Comparison of ENCODE assay signal across 26 cellular contexts in genomic region chr19:47197141-47197540, GRCh38.
"Had no signal": no experiment of that assay in that cellular context is flagged by ENCODE, and none has a peak within 500 bp of the region (broad histone marks: within the 10 kb centered on the region; RNA-seq: fewer than 3 reads in every experiment).

No MANE protein-coding gene starts in this region.

- FAIRE-seq: colon, endothelial cell of umbilical vein, frontal cortex, keratinocyte had no signal

- H3K4me3 ChIP-seq: dorsolateral prefrontal cortex, lower lobe of right lung, mucosa of descending colon, psoas muscle, sigmoid colon, stomach, thyroid gland, vagina had no signal

- H3K4me1 Mint-ChIP-seq: naive B cell had no signal

- H3K9me3 Mint-ChIP-seq: naive B cell; natural killer cell treated with Interleukin-12 subunit alpha and Interleukin-12 subunit beta and Interleukin-15 and Interleukin-18, amount 100 ng/mL, for 72 hours; neural crest cell; stimulated activated effector memory CD8-positive, alpha-beta T cell treated with anti-CD3 and anti-CD28 coated beads, Interleukin-12 subunit alpha, Interleukin-12 subunit beta, amount 100 ng/mL, for 72 hours had no signal

- H3K27me3 ChIP-seq: dorsolateral prefrontal cortex, neutrophil, sigmoid colon, stomach, thyroid gland, vagina had no signal

- H3K27me3 Mint-ChIP-seq: naive B cell; natural killer cell treated with Interleukin-12 subunit alpha and Interleukin-12 subunit beta and Interleukin-15 and Interleukin-18, amount 100 ng/mL, for 72 hours had no signal

- DNase-seq: dorsolateral prefrontal cortex; effector CD4-positive, alpha-beta T cell; hypothalamus; left ventricle myocardium superior; lower lobe of right lung; naive B cell; psoas muscle; right cardiac atrium; sigmoid colon; stimulated activated CD4-positive, alpha-beta T cell treated with anti-CD3 and anti-CD28 coated beads, Interleukin-2, amount 100 ng/mL, for 24 hours; stimulated activated CD4-positive, alpha-beta T cell treated with anti-CD3 and anti-CD28 coated beads, Interleukin-4, amount 100 ng/mL, for 24 hours; stimulated activated naive CD4-positive, alpha-beta T cell treated with Interleukin-2 at 50 U/mL for 16 hours; stomach; thyroid gland; trophoblast cell had no signal

- H3K27ac Mint-ChIP-seq: natural killer cell treated with Interleukin-12 subunit alpha and Interleukin-12 subunit beta and Interleukin-15 and Interleukin-18, amount 100 ng/mL, for 72 hours; stimulated activated effector memory CD8-positive, alpha-beta T cell treated with anti-CD3 and anti-CD28 coated beads, Interleukin-12 subunit alpha, Interleukin-12 subunit beta, amount 100 ng/mL, for 72 hours had no signal

- H3K4me3 Mint-ChIP-seq: naive B cell; natural killer cell treated with Interleukin-12 subunit alpha and Interleukin-12 subunit beta and Interleukin-15 and Interleukin-18, amount 100 ng/mL, for 72 hours; neural crest cell; stimulated activated effector memory CD8-positive, alpha-beta T cell treated with anti-CD3 and anti-CD28 coated beads, Interleukin-12 subunit alpha, Interleukin-12 subunit beta, amount 100 ng/mL, for 72 hours had no signal

- H3K27ac ChIP-seq: dorsolateral prefrontal cortex, lower lobe of right lung, neutrophil, parathyroid adenoma, psoas muscle, sigmoid colon, stomach, thyroid gland, vagina had no signal

- H3K4me1 ChIP-seq: lower lobe of right lung, parathyroid adenoma, psoas muscle, vagina had no signal

- H3K9ac ChIP-seq: parathyroid adenoma had no signal

- H3K36me3 Mint-ChIP-seq: natural killer cell treated with Interleukin-12 subunit alpha and Interleukin-12 subunit beta and Interleukin-15 and Interleukin-18, amount 100 ng/mL, for 72 hours had no signal
